ENCODE assay signal across 12 cellular contexts in genomic region chr3:8712045-8712870, GRCh38. TPM values are rescaled to one million over a fixed set of nuclear protein-coding genes. Genes with fewer than 3 reads are reported as not detected.
DNase-seq lines count a peak whose midpoint lies in the region; ATAC-seq and TF ChIP-seq lines count a peak whose summit lies in the region.
"Had no signal": no experiment of that assay in that cellular context is flagged by ENCODE, and none has a peak within 500 bp of the region (broad histone marks: within the 10 kb centered on the region; RNA-seq: fewer than 3 reads in every experiment).

No MANE protein-coding gene starts in this region.

- H3K4me3 ChIP-seq in AG09309 (ENCODE audit: control insufficient read depth, low read depth, low read length) (no peak overlapping the region), SJCRH30 (peak overlapping the region; percentile 17), foreskin fibroblast (ENCODE audit: low read depth in 1 of 2, low read length in 2 of 2) (no peak overlapping the region)
- H3K4me3 ChIP-seq: esophagus squamous epithelium had no signal

- H3K4me3 Mint-ChIP-seq in stimulated activated memory B cell treated with anti-CD40 and anti-IgM and Interleukin-4, amounts not matched to agents 10 μg/mL and 1 μg/mL and 100 μg/mL, for 72 hours, result no peak overlapping the region
- H3K4me3 Mint-ChIP-seq: CD4-positive, alpha-beta T cell had no signal

- H3K9me3 Mint-ChIP-seq in stimulated activated memory B cell treated with anti-CD40 and anti-IgM and Interleukin-4, amounts not matched to agents 10 μg/mL and 1 μg/mL and 100 μg/mL, for 72 hours, result no peaks in the 10 kb centered on the region
- H3K9me3 Mint-ChIP-seq: CD4-positive, alpha-beta T cell had no signal

- H3K36me3 Mint-ChIP-seq in stimulated activated memory B cell treated with anti-CD40 and anti-IgM and Interleukin-4, amounts not matched to agents 10 μg/mL and 1 μg/mL and 100 μg/mL, for 72 hours, result no peaks in the 10 kb centered on the region

- H3K9me3 ChIP-seq in SJCRH30 (replicated peaks), result no peaks in the 10 kb centered on the region
- H3K9me3 ChIP-seq: esophagus squamous epithelium had no signal

- H3K27ac Mint-ChIP-seq in stimulated activated memory B cell treated with anti-CD40 and anti-IgM and Interleukin-4, amounts not matched to agents 10 μg/mL and 1 μg/mL and 100 μg/mL, for 72 hours, result no peak overlapping the region
- H3K27ac Mint-ChIP-seq: CD4-positive, alpha-beta T cell had no signal

- peaks cover 39% of the 10 kb centered on the region for H3K4me1 ChIP-seq in SJCRH30

- ATAC-seq in stimulated activated memory B cell treated with anti-CD40 and anti-IgM and Interleukin-4, amounts not matched to agents 10 μg/mL and 1 μg/mL and 100 μg/mL, for 72 hours, result no peak
- ATAC-seq in GM18520 (IDR thresholded peaks at IDR 0.05; ENCODE audit: unreplicated experiment), result no peak

- no peaks in the 10 kb centered on the region for H3K36me3 ChIP-seq in SJCRH30
- H3K36me3 ChIP-seq: esophagus squamous epithelium had no signal

- DNase-seq in AG09309 (ENCODE audit: low read depth) (peak; percentile 69), HS-27A (ENCODE audit: low read depth) (peak; percentile 78), SJCRH30 (peak; percentile 97 to 98), foreskin fibroblast (peak; percentile 58 to 80), NCI-H2227 treated with DMSO at 0.1 percent for 48 hours (lab: John Stamatoyannopoulos, UW) (no peak), GM19240 (ENCODE audit: insufficient read length, low spot score) (no peak)
- DNase-seq: CD4-positive, alpha-beta T cell; esophagus squamous epithelium; NCI-H187 treated with DMSO at 0.1 percent for 48 hours had no signal

- TF ChIP-seq CTCF in AG09309 (IDR thresholded peaks at IDR 0.05; ENCODE audit: control insufficient read depth, insufficient read depth, low read depth, low read length, missing control alignments), result no peak
- no peak for TF ChIP-seq CTCF in foreskin fibroblast (IDR thresholded peaks at IDR 0.05; ENCODE audit: low read depth, low read length)

- no peaks in the 10 kb centered on the region for H3K27me3 ChIP-seq in SJCRH30
- H3K27me3 ChIP-seq: esophagus squamous epithelium had no signal

- H3K27ac ChIP-seq in SJCRH30, result peak overlapping the region; percentile 84
- H3K27ac ChIP-seq: esophagus squamous epithelium had no signal

- H3K27me3 Mint-ChIP-seq in stimulated activated memory B cell treated with anti-CD40 and anti-IgM and Interleukin-4, amounts not matched to agents 10 μg/mL and 1 μg/mL and 100 μg/mL, for 72 hours, result peaks cover 43% of the 10 kb centered on the region

- no peaks in the 10 kb centered on the region for H3K4me1 Mint-ChIP-seq in stimulated activated memory B cell treated with anti-CD40 and anti-IgM and Interleukin-4, amounts not matched to agents 10 μg/mL and 1 μg/mL and 100 μg/mL, for 72 hours

RNA-seq across cellular contexts. Expression of gene CAV3, which starts 21.3 kb away (rescaled TPM):
- total RNA-seq in SJCRH30 (2014; rRNA removed; shearing (Covaris generic)), result 21.9 and 24.1 TPM in 2 replicates
- total RNA-seq: activated CD8-positive, alpha-beta memory T cell treated with anti-CD3 and anti-CD28 coated beads for 36 hours; CD4-positive, alpha-beta T cell; esophagus squamous epithelium had no signal

RNA-seq across cellular contexts. Expression of gene OXTR, which starts 57.2 kb away (rescaled TPM):
- total RNA-seq in SJCRH30 (2014; rRNA removed; shearing (Covaris generic)), result 1.1 and 1.7 TPM in 2 replicates

Comparison
In these comparisons a context has a peak if more than half of its experiments do, and no peak if none do; other contexts are left out.
1. DNase-seq: peak in AG09309 (single experiment), HS-27A (single experiment), SJCRH30 (2 of 2) and foreskin fibroblast (2 of 2); none in NCI-H2227 treated with DMSO at 0.1 percent for 48 hours (single experiment) and GM19240 (single experiment).